In the genomic region with DNA sequence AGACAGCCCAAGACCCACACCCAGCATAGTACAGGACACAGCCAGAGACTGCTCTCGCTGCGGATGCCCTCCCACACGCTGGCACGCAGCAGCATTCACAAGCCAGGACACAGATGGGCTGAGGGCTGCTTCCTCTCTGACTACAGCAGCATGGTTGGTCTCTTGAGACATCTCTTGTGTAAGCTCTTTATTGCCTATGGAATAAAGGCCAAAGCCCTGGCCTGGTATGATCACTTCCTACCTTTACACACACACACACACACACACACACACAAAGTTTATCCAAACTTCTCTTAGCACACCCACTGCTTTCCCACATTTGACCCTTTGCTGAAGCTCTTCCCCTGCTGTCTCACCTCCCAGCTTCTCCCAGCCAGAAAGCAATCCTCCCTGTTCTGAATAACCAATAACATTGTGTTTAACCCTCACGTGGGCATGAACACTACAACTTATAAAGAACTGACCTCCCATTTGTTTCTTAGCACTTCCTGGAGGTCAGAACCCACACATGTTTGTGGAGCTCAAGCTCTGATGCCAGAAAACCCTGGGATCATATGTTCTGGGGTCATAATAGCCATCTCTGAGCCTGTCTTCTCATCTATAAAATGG, we compare ENCODE assay signal across 8 cellular contexts. TPM values are rescaled to one million over a fixed set of nuclear protein-coding genes. Genes with fewer than 3 reads are reported as not detected.
A peak's percentile ranks its signal among the peaks of the same experiment; 100 is the strongest.
DNase-seq lines count a peak whose midpoint lies in the region; ATAC-seq and TF ChIP-seq lines count a peak whose summit lies in the region.

No MANE protein-coding gene starts in this region.

- H3K4me3 ChIP-seq in coronary artery, result peak overlapping the region; percentile 94
- no peak overlapping the region for H3K4me3 ChIP-seq in mucosa of descending colon
- H3K4me3 ChIP-seq in upper lobe of right lung, result no peak overlapping the region

- intact Hi-C loops in mucosa of descending colon (cut with DNase I, micrococcal nuclease), result loop anchor here in 1 of 2 donors (5.0 kb wide), 1 partner anchor 68 kb away; no protein-coding TSS in a partner anchor
- intact Hi-C loops in upper lobe of right lung (cut with DNase I), result no loop called here

- H3K27ac ChIP-seq in coronary artery, result peak overlapping the region; percentile 83 to 97
- peak overlapping the region; percentile 86 for H3K27ac ChIP-seq in upper lobe of right lung

- peak; percentile 19 for DNase-seq in stimulated activated CD4-positive, alpha-beta T cell treated with anti-CD3 and anti-CD28 coated beads, Interleukin-4, amount 100 ng/mL, for 1 hour
- DNase-seq in stimulated activated CD4-positive, alpha-beta T cell treated with anti-CD3 and anti-CD28 coated beads, Interleukin-2, amount 100 ng/mL, for 48 hours, result no peak
- DNase-seq in OCI-M1 (lab: John Stamatoyannopoulos, UW) (peak; percentile 84), coronary artery (ENCODE audit: low spot score) (peak; percentile 84), mucosa of descending colon (peak; percentile 50 to 77 (median 59)), upper lobe of right lung (peak; percentile 84), HuH-7.5 (ENCODE audit: low spot score) (no peak), T-helper 9 cell (no peak)

- H3K36me3 ChIP-seq in mucosa of descending colon (ENCODE audit: low read depth) (no peaks in the 10 kb centered on the region), upper lobe of right lung (no peaks in the 10 kb centered on the region)

- H3K9me3 ChIP-seq in mucosa of descending colon (no peaks in the 10 kb centered on the region), upper lobe of right lung (no peaks in the 10 kb centered on the region)

- TF ChIP-seq CTCF in coronary artery (IDR thresholded peaks at IDR 0.05) (no peak), mucosa of descending colon (IDR thresholded peaks at IDR 0.05) (no peak), upper lobe of right lung (IDR thresholded peaks at IDR 0.05) (no peak)

- H3K4me1 ChIP-seq in mucosa of descending colon (ENCODE audit: low read depth) (peaks cover 31% of the 10 kb centered on the region), upper lobe of right lung (peaks cover 27% of the 10 kb centered on the region)

- H3K27me3 ChIP-seq in upper lobe of right lung, result no peaks in the 10 kb centered on the region

- ATAC-seq in mucosa of descending colon (peak; percentile 53), upper lobe of right lung (peak; percentile 81)

RNA-seq across cellular contexts. Expression of a gene that starts 1.2 kb away (rescaled TPM):
- total RNA-seq in mucosa of descending colon, result 10 to 100 TPM; 48.4 to 57.7 (median 52.0) TPM
- 36.4 TPM for total RNA-seq in upper lobe of right lung

RNA-seq across cellular contexts. Expression of a gene that starts 47.5 kb away (rescaled TPM):
- total RNA-seq in mucosa of descending colon, result under 1 TPM in 1 of 3 donors, not detected in 2; 0.47 TPM
- 0.93 TPM for total RNA-seq in upper lobe of right lung

Comparison
In these comparisons a context has a peak if more than half of its experiments do, and no peak if none do; other contexts are left out.
1. DNase-seq: peak in stimulated activated CD4-positive, alpha-beta T cell treated with anti-CD3 and anti-CD28 coated beads, Interleukin-4, amount 100 ng/mL, for 1 hour (single experiment), OCI-M1 (single experiment), coronary artery (single experiment), mucosa of descending colon (3 of 3) and upper lobe of right lung (single experiment); none in stimulated activated CD4-positive, alpha-beta T cell treated with anti-CD3 and anti-CD28 coated beads, Interleukin-2, amount 100 ng/mL, for 48 hours (0 of 2), HuH-7.5 (single experiment) and T-helper 9 cell (single experiment).